Comparison of ENCODE assay signal across 1 cellular context in genomic region chr9:114504341-114505186, GRCh38.
TF ChIP-seq lines count a peak whose summit lies in the region.

No MANE protein-coding gene starts in this region.

TF ChIP-seq in K562, 482 proteins besides CTCF, POLR2A, EP300 and RAD21 (continued from another document and continues in another):
- TF ChIP-seq VEZF1 (CRISPR knock-in tag; IDR thresholded peaks at IDR 0.05): no peak
- no peak for TF ChIP-seq YBX1 (IDR thresholded peaks at IDR 0.05)
- no peak for TF ChIP-seq SUPT5H (IDR thresholded peaks at IDR 0.05)
- TF ChIP-seq ZFP1 (CRISPR knock-in tag; IDR thresholded peaks at IDR 0.05): no peak
- TF ChIP-seq CTCFL (IDR thresholded peaks at IDR 0.05; ENCODE audit: borderline replicate concordance, insufficient read depth, low read depth, low read length, poor library complexity, severe bottlenecking): no peak
- no peak for TF ChIP-seq TCF7 (IDR thresholded peaks at IDR 0.05; ENCODE audit: borderline replicate concordance)
- TF ChIP-seq PRMT5 (CRISPR knock-in tag; IDR thresholded peaks at IDR 0.05): no peak
- TF ChIP-seq ZBTB5 (IDR thresholded peaks at IDR 0.05): no peak
- TF ChIP-seq RBFOX2 (IDR thresholded peaks at IDR 0.05; ENCODE audit: low read depth, low read length): peak; percentile 76
- no peak for TF ChIP-seq MECOM (CRISPR knock-in tag; IDR thresholded peaks at IDR 0.05)
- TF ChIP-seq CBX1 (IDR thresholded peaks at IDR 0.05; ENCODE audit: low read depth): peak; percentile 77
- TF ChIP-seq ZSCAN32 (CRISPR knock-in tag; IDR thresholded peaks at IDR 0.05): no peak
- TF ChIP-seq E2F3 (CRISPR knock-in tag; IDR thresholded peaks at IDR 0.05): peak; percentile 50; the same call in 1 of the 2 replicates
- TF ChIP-seq TOE1 (IDR thresholded peaks at IDR 0.05; ENCODE audit: borderline replicate concordance): no peak
- peak; percentile 68; the same call in 1 of the 2 replicates for TF ChIP-seq TOE1 (CRISPR knock-in tag; IDR thresholded peaks at IDR 0.05; ENCODE audit: borderline replicate concordance, low read depth)
- no peak for TF ChIP-seq BRD9 (IDR thresholded peaks at IDR 0.05; ENCODE audit: low read depth, partially characterized antibody)
- TF ChIP-seq THAP7 (CRISPR knock-in tag; IDR thresholded peaks at IDR 0.05): no peak
- no peak for TF ChIP-seq SREBF2 (CRISPR knock-in tag; IDR thresholded peaks at IDR 0.05)
- TF ChIP-seq CREM (IDR thresholded peaks at IDR 0.05; ENCODE audit: low read depth): peak; percentile 39
- TF ChIP-seq ZNF57 (CRISPR knock-in tag; IDR thresholded peaks at IDR 0.05): no peak
- TF ChIP-seq KLF13 (tag; IDR thresholded peaks at IDR 0.05; ENCODE audit: borderline replicate concordance, low read depth): no peak
- TF ChIP-seq ILK (tag; IDR thresholded peaks at IDR 0.05; ENCODE audit: borderline replicate concordance, low read depth): no peak
- TF ChIP-seq NFIX (CRISPR knock-in tag; IDR thresholded peaks at IDR 0.05; ENCODE audit: low read depth): no peak
- TF ChIP-seq RREB1 (CRISPR knock-in tag; IDR thresholded peaks at IDR 0.05): no peak
- TF ChIP-seq ZBTB43 (CRISPR knock-in tag; IDR thresholded peaks at IDR 0.05): peak; percentile 92
- no peak for TF ChIP-seq GABPB2 (CRISPR knock-in tag; conservative IDR thresholded peaks at IDR 0.05)
- no peak for TF ChIP-seq ZNF384 (IDR thresholded peaks at IDR 0.05; ENCODE audit: low read depth, low read length)
- 0 out of 2 replicates have a peak, but pooled peaks have one; percentile 53 for TF ChIP-seq ZNF395 (CRISPR knock-in tag; IDR thresholded peaks at IDR 0.05)
- no peak for TF ChIP-seq KDM4B (IDR thresholded peaks at IDR 0.05; ENCODE audit: borderline replicate concordance in 2 of 2, low read depth in 1 of 2)
